Comparison of ENCODE assay signal across 14 cellular contexts in the genomic region with DNA sequence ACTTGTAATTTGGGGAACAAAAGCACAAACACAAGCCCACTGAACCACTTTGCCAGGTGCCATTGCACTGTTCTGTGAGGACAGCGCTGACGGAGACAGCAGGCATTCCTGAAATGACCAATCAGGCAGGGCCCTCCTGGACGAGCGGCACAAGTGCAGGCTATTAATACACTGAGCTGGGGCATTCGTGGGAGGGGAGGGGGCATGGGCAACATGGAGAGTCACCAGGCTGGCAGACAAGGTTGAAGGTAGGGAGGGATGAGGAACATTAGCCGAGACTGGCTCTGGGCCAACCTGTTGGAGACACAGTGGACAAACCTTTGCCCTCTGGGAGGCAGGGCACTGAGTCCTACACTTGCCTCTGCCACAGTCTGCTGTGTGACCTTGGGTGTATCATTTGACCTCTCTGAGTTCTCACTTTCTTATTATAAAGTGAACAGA. TPM values are rescaled to one million over a fixed set of nuclear protein-coding genes. Genes with fewer than 3 reads are reported as not detected.
DNase-seq lines count a peak whose midpoint lies in the region; ATAC-seq lines count a peak whose summit lies in the region.
"Had no signal": no experiment of that assay in that cellular context is flagged by ENCODE, and none has a peak within 500 bp of the region (broad histone marks: within the 10 kb centered on the region; RNA-seq: fewer than 3 reads in every experiment).

No MANE protein-coding gene starts in this region.

- H3K9me3 ChIP-seq in naive thymus-derived CD4-positive, alpha-beta T cell (ENCODE audit: control insufficient read depth in 2 of 3, low read length in 3 of 3), result no peaks in the 10 kb centered on the region

- H3K4me1 ChIP-seq in naive thymus-derived CD4-positive, alpha-beta T cell (ENCODE audit: control insufficient read depth in 2 of 2, insufficient read depth in 2 of 2, low read length in 2 of 2), result peaks cover 7 to 23% of the 10 kb centered on the region in 2 donors

- no peak overlapping the region for H3K4me3 Mint-ChIP-seq in naive thymus-derived CD4-positive, alpha-beta T cell
- no peak overlapping the region for H3K4me3 Mint-ChIP-seq in stimulated activated naive CD8-positive, alpha-beta T cell treated with anti-CD3 and anti-CD28 coated beads, Interleukin-15, amount 100 ng/mL, for 72 hours
- H3K4me3 Mint-ChIP-seq: B cell; nephron progenitor cell; stimulated activated memory B cell treated with anti-CD40 and anti-IgM and Interleukin-4, amounts not matched to agents 10 μg/mL and 1 μg/mL and 100 μg/mL, for 72 hours had no signal

- peak; percentile 93 for ATAC-seq in Right ventricle myocardium superior (ENCODE audit: poor library complexity)
- no peak for ATAC-seq in naive thymus-derived CD4-positive, alpha-beta T cell
- ATAC-seq in GM19467 (IDR thresholded peaks at IDR 0.05; ENCODE audit: unreplicated experiment), result no peak
- ATAC-seq in GM19023 (IDR thresholded peaks at IDR 0.05; ENCODE audit: unreplicated experiment), result no peak
- ATAC-seq in stimulated activated naive CD8-positive, alpha-beta T cell treated with anti-CD3 and anti-CD28 coated beads, Interleukin-15, amount 100 ng/mL, for 72 hours, result no peak
- ATAC-seq: stimulated activated memory B cell treated with anti-CD40 and anti-IgM and Interleukin-4, amounts not matched to agents 10 μg/mL and 1 μg/mL and 100 μg/mL, for 72 hours had no signal

- no peaks in the 10 kb centered on the region for H3K27me3 ChIP-seq in naive thymus-derived CD4-positive, alpha-beta T cell (ENCODE audit: control insufficient read depth in 2 of 2, insufficient read depth in 2 of 2, low read length in 2 of 2)

- CTCF ChIA-PET in naive thymus-derived CD4-positive, alpha-beta T cell (lab: Charles Lee), result interaction anchor here (0.9 to 5.6 kb wide), 3 partner anchors 33 to 333 kb away, joined by 4 to 51 read pairs (median 4); no protein-coding TSS in a partner anchor

- H3K4me3 ChIP-seq in naive thymus-derived CD4-positive, alpha-beta T cell (ENCODE audit: low read length), result no peak overlapping the region

- intact Hi-C loops in Right ventricle myocardium superior (cut with DNase I), result loop anchor here (2.0 kb wide), 2 partner anchors 165 to 205 kb away; no protein-coding TSS in a partner anchor
- intact Hi-C loops in naive thymus-derived CD4-positive, alpha-beta T cell (cut with micrococcal nuclease), result loop anchor here in 1 of 2 donors (2.0 kb wide), 1 partner anchor 409 kb away; no protein-coding TSS in a partner anchor

- no peaks in the 10 kb centered on the region for H3K36me3 ChIP-seq in naive thymus-derived CD4-positive, alpha-beta T cell (ENCODE audit: control insufficient read depth in 2 of 3, insufficient read depth in 3 of 3, low read length in 3 of 3)

- no peak overlapping the region for H3K27ac ChIP-seq in naive thymus-derived CD4-positive, alpha-beta T cell (ENCODE audit: low read depth, low read length)

- H3K36me3 Mint-ChIP-seq in naive thymus-derived CD4-positive, alpha-beta T cell, result no peaks in the 10 kb centered on the region
- H3K36me3 Mint-ChIP-seq: brain; stimulated activated memory B cell treated with anti-CD40 and anti-IgM and Interleukin-4, amounts not matched to agents 10 μg/mL and 1 μg/mL and 100 μg/mL, for 72 hours had no signal

- POLR2A ChIA-PET in naive thymus-derived CD4-positive, alpha-beta T cell (lab: Charles Lee), result no interaction called here

- H3K9me3 Mint-ChIP-seq in naive thymus-derived CD4-positive, alpha-beta T cell, result no peaks in the 10 kb centered on the region
- no peaks in the 10 kb centered on the region for H3K9me3 Mint-ChIP-seq in stimulated activated naive CD8-positive, alpha-beta T cell treated with anti-CD3 and anti-CD28 coated beads, Interleukin-15, amount 100 ng/mL, for 72 hours
- H3K9me3 Mint-ChIP-seq: nephron progenitor cell; stimulated activated memory B cell treated with anti-CD40 and anti-IgM and Interleukin-4, amounts not matched to agents 10 μg/mL and 1 μg/mL and 100 μg/mL, for 72 hours had no signal

- H3K27me3 Mint-ChIP-seq in naive thymus-derived CD4-positive, alpha-beta T cell, result peaks cover 0 to 12% (median 5%) of the 10 kb centered on the region in 5 donors
- peaks cover 17% of the 10 kb centered on the region for H3K27me3 Mint-ChIP-seq in stimulated activated naive CD8-positive, alpha-beta T cell treated with anti-CD3 and anti-CD28 coated beads, Interleukin-15, amount 100 ng/mL, for 72 hours

- peak; percentile 6 for DNase-seq in COLO668 (lab: John Stamatoyannopoulos, UW; ENCODE audit: unreplicated experiment)
- DNase-seq in NCI-H146 (lab: John Stamatoyannopoulos, UW), result peak; percentile 45
- peak; percentile 67 for DNase-seq in Right ventricle myocardium superior
- no peak for DNase-seq in naive thymus-derived CD4-positive, alpha-beta T cell
- DNase-seq in stimulated activated naive CD8-positive, alpha-beta T cell treated with anti-CD3 and anti-CD28 coated beads, Interleukin-15, amount 100 ng/mL, for 72 hours, result no peak
- DNase-seq: activated gamma-delta T cell treated with Interleukin-2 at 50 U/mL for 16 hours, dorsolateral prefrontal cortex, nephron progenitor cell had no signal

- peak overlapping the region in 6 of 9 donors; percentile 12 to 87 (median 68) for H3K27ac Mint-ChIP-seq in naive thymus-derived CD4-positive, alpha-beta T cell
- no peak overlapping the region for H3K27ac Mint-ChIP-seq in stimulated activated naive CD8-positive, alpha-beta T cell treated with anti-CD3 and anti-CD28 coated beads, Interleukin-15, amount 100 ng/mL, for 72 hours
- H3K27ac Mint-ChIP-seq: B cell; nephron progenitor cell; stimulated activated memory B cell treated with anti-CD40 and anti-IgM and Interleukin-4, amounts not matched to agents 10 μg/mL and 1 μg/mL and 100 μg/mL, for 72 hours had no signal

- peaks cover 5 to 38% (median 33%) of the 10 kb centered on the region in 7 donors for H3K4me1 Mint-ChIP-seq in naive thymus-derived CD4-positive, alpha-beta T cell
- H3K4me1 Mint-ChIP-seq in stimulated activated naive CD8-positive, alpha-beta T cell treated with anti-CD3 and anti-CD28 coated beads, Interleukin-15, amount 100 ng/mL, for 72 hours, result peaks cover 28% of the 10 kb centered on the region

RNA-seq across cellular contexts. Expression of a gene that starts 45.6 kb away (rescaled TPM):
- not detected for total RNA-seq in Right ventricle myocardium superior
- total RNA-seq in naive thymus-derived CD4-positive, alpha-beta T cell, result under 1 TPM in 1 of 5 experiments, not detected in 4; 0.05 TPM
- not detected for polyA plus RNA-seq in naive thymus-derived CD4-positive, alpha-beta T cell
- total RNA-seq: OCI-LY7 had no signal

Comparison
In these comparisons a context has a peak if more than half of its experiments do, and no peak if none do; other contexts are left out.
1. DNase-seq: peak in COLO668 (single experiment), NCI-H146 (single experiment) and Right ventricle myocardium superior (single experiment); none in naive thymus-derived CD4-positive, alpha-beta T cell (0 of 9) and stimulated activated naive CD8-positive, alpha-beta T cell treated with anti-CD3 and anti-CD28 coated beads, Interleukin-15, amount 100 ng/mL, for 72 hours (0 of 2).
2. H3K27ac Mint-ChIP-seq: peak in naive thymus-derived CD4-positive, alpha-beta T cell (6 of 9); none in stimulated activated naive CD8-positive, alpha-beta T cell treated with anti-CD3 and anti-CD28 coated beads, Interleukin-15, amount 100 ng/mL, for 72 hours (0 of 2).